8 cellular contexts compared by ENCODE assay signal in genomic region chr20:31693987-31694661, GRCh38.
A peak's percentile ranks its signal among the peaks of the same experiment; 100 is the strongest.
DNase-seq lines count a peak whose midpoint lies in the region; ATAC-seq and TF ChIP-seq lines count a peak whose summit lies in the region.

No MANE protein-coding gene starts in this region.

- no peaks in the 10 kb centered on the region for H3K27me3 ChIP-seq in adipocyte (replicated peaks; ENCODE audit: control insufficient read depth, insufficient read depth, low read length)

- peak overlapping the region; percentile 64 for H3K9ac ChIP-seq in adipocyte (ENCODE audit: low read length)

- H3K9me3 ChIP-seq in adipocyte (ENCODE audit: control insufficient read depth, low read length), result no peaks in the 10 kb centered on the region

- peaks cover 32% of the 10 kb centered on the region for H3K36me3 ChIP-seq in adipocyte (ENCODE audit: control insufficient read depth, insufficient read depth, low read length, severe bottlenecking)

- H3K4me1 Mint-ChIP-seq in nephron progenitor cell, result peaks cover 47% of the 10 kb centered on the region

- DNase-seq in DMS79 (lab: John Stamatoyannopoulos, UW) (peak; percentile 24), NCI-H1417 (lab: John Stamatoyannopoulos, UW) (peak; percentile 17 to 84 (median 74)), adipocyte (ENCODE audit: low read depth) (no peak), nephron progenitor cell (no peak), dedifferentiated amniotic fluid mesenchymal stem cell (ENCODE audit: extremely low spot score) (no peak)
- DNase-seq in stimulated activated CD4-positive, alpha-beta T cell treated with anti-CD3 and anti-CD28 coated beads, Interleukin-2, amount 100 ng/mL, for 48 hours, result no peak

- H3K4me3 Mint-ChIP-seq in nephron progenitor cell, result no peak overlapping the region

- TF ChIP-seq CTCF in nephron progenitor cell (IDR thresholded peaks at IDR 0.05), result no peak

- H3K4me1 ChIP-seq in adipocyte (ENCODE audit: control insufficient read depth, insufficient read depth, low read length), result peaks cover 58% of the 10 kb centered on the region

- H3K27me3 Mint-ChIP-seq in nephron progenitor cell (ENCODE audit: low read depth, poor library complexity), result peaks cover 3% of the 10 kb centered on the region

- ATAC-seq in GM19397 (IDR thresholded peaks at IDR 0.05; ENCODE audit: unreplicated experiment) (no peak), HG02885 (IDR thresholded peaks at IDR 0.05; ENCODE audit: poor library complexity, unreplicated experiment) (no peak)

- H3K36me3 Mint-ChIP-seq in nephron progenitor cell (ENCODE audit: low read depth), result peaks cover 17% of the 10 kb centered on the region

- peak overlapping the region; percentile 75 for H3K27ac Mint-ChIP-seq in nephron progenitor cell

- no peaks in the 10 kb centered on the region for H3K9me3 Mint-ChIP-seq in nephron progenitor cell

- H3K4me3 ChIP-seq in adipocyte (ENCODE audit: low read length), result no peak overlapping the region

Comparison
In these comparisons a context has a peak if more than half of its experiments do, and no peak if none do; other contexts are left out.
1. DNase-seq: peak in DMS79 (single experiment) and NCI-H1417 (3 of 3); none in adipocyte (single experiment), nephron progenitor cell (single experiment), stimulated activated CD4-positive, alpha-beta T cell treated with anti-CD3 and anti-CD28 coated beads, Interleukin-2, amount 100 ng/mL, for 48 hours (0 of 2) and dedifferentiated amniotic fluid mesenchymal stem cell (single experiment).